13 cellular contexts compared by ENCODE assay signal in genomic region chr15:32345978-32346595, GRCh38. TPM values are rescaled to one million over a fixed set of nuclear protein-coding genes. Genes with fewer than 3 reads are reported as not detected.
DNase-seq lines count a peak whose midpoint lies in the region; ATAC-seq, FAIRE-seq and TF ChIP-seq lines count a peak whose summit lies in the region.
"Not testable (repeated sequence)": the region's sequence is repeated elsewhere in the genome, so short reads cannot be mapped to it uniquely, and the experiment has no call there.
"Had no signal": no experiment of that assay in that cellular context is flagged by ENCODE, and none has a peak within 500 bp of the region (broad histone marks: within the 10 kb centered on the region; RNA-seq: fewer than 3 reads in every experiment).

No MANE protein-coding gene starts in this region.

- not testable (repeated sequence) for TF ChIP-seq CTCF in activated CD8-positive, alpha-beta T cell treated with anti-CD3 and anti-CD28 coated beads for 36 hours (IDR thresholded peaks at IDR 0.05); kidney (IDR thresholded peaks at IDR 0.05; ENCODE audit: borderline replicate concordance, extremely low read depth, insufficient read depth)

- CTCF ChIA-PET in activated CD8-positive, alpha-beta T cell treated with anti-CD3 and anti-CD28 coated beads for 36 hours (lab: Charles Lee) = not testable (repeated sequence)

- H3K27me3 Mint-ChIP-seq in activated CD8-positive, alpha-beta T cell treated with anti-CD3 and anti-CD28 coated beads for 36 hours; naive thymus-derived CD8-positive, alpha-beta T cell; stimulated activated naive CD8-positive, alpha-beta T cell treated with anti-CD3 and anti-CD28 coated beads, Interleukin-15, amount 100 ng/mL, for 72 hours: not testable (repeated sequence)

- H3K36me3 Mint-ChIP-seq in activated CD8-positive, alpha-beta T cell treated with anti-CD3 and anti-CD28 coated beads for 36 hours (ENCODE audit: low read depth); activated naive CD4-positive, alpha-beta T cell treated with anti-CD3 and anti-CD28 coated beads, Interleukin-2, amount 50 U/mL, for 72 hours; naive thymus-derived CD8-positive, alpha-beta T cell: not testable (repeated sequence)

- DNase-seq in activated CD8-positive, alpha-beta T cell treated with anti-CD3 and anti-CD28 coated beads for 36 hours; activated naive CD4-positive, alpha-beta T cell treated with anti-CD3 and anti-CD28 coated beads, Interleukin-2, amount 50 U/mL, for 72 hours (ENCODE audit: low spot score in 2 of 2); naive thymus-derived CD8-positive, alpha-beta T cell; stimulated activated naive CD8-positive, alpha-beta T cell treated with anti-CD3 and anti-CD28 coated beads, Interleukin-15, amount 100 ng/mL, for 72 hours: not testable (repeated sequence)
- DNase-seq in kidney (peak; percentile 29), posterior vena cava (ENCODE audit: low spot score) (peak; percentile 37)

- H3K4me3 Mint-ChIP-seq in activated CD8-positive, alpha-beta T cell treated with anti-CD3 and anti-CD28 coated beads for 36 hours = not testable (repeated sequence)
- H3K4me3 Mint-ChIP-seq in naive thymus-derived CD8-positive, alpha-beta T cell = peak overlapping the region in 3 of 10 donors; percentile 19 to 56 (median 45)
- H3K4me3 Mint-ChIP-seq in stimulated activated naive CD8-positive, alpha-beta T cell treated with anti-CD3 and anti-CD28 coated beads, Interleukin-15, amount 100 ng/mL, for 72 hours = peak overlapping the region in 1 of 2 donors; percentile 46

- not testable (repeated sequence) for FAIRE-seq in kidney (lab: Jason Lieb, UNC)

- H3K4me1 ChIP-seq in BLaER1; kidney (ENCODE audit: control insufficient read depth in 1 of 2, insufficient read depth in 1 of 2, low read depth in 1 of 2, low read length in 2 of 2): not testable (repeated sequence)

- not testable (repeated sequence) for H4K20me1 ChIP-seq in BLaER1

- H3K36me3 ChIP-seq in BLaER1; kidney (ENCODE audit: control insufficient read depth in 1 of 2, insufficient read depth in 2 of 2, low read length in 2 of 2): not testable (repeated sequence)

- not testable (repeated sequence) for H3K27ac ChIP-seq in BLaER1; kidney (ENCODE audit: low read depth in 2 of 2, low read length in 2 of 2)

- ATAC-seq in SK-N-SH treated with all-trans-retinoic acid at 6 μM for 48 hours = peak; percentile 13
- ATAC-seq in activated CD8-positive, alpha-beta T cell treated with anti-CD3 and anti-CD28 coated beads for 36 hours = peak; percentile 68
- ATAC-seq in activated naive CD4-positive, alpha-beta T cell treated with anti-CD3 and anti-CD28 coated beads, Interleukin-2, amount 50 U/mL, for 72 hours = peak; percentile 55 to 59
- peak; percentile 75 to 81 for ATAC-seq in naive thymus-derived CD8-positive, alpha-beta T cell
- peak; percentile 77 for ATAC-seq in stimulated activated naive CD8-positive, alpha-beta T cell treated with anti-CD3 and anti-CD28 coated beads, Interleukin-15, amount 100 ng/mL, for 72 hours

- H3K27me3 ChIP-seq in BLaER1 = peaks cover 21% of the 10 kb centered on the region

- POLR2A ChIA-PET in activated CD8-positive, alpha-beta T cell treated with anti-CD3 and anti-CD28 coated beads for 36 hours (lab: Charles Lee); naive thymus-derived CD8-positive, alpha-beta T cell (lab: Charles Lee): not testable (repeated sequence)

- intact Hi-C loops in activated CD8-positive, alpha-beta T cell treated with anti-CD3 and anti-CD28 coated beads for 36 hours (cut with micrococcal nuclease); kidney (cut with DNase I); posterior vena cava (cut with DNase I): not testable (repeated sequence)

- H3K9ac ChIP-seq in BLaER1; kidney (ENCODE audit: low read length in 2 of 2): not testable (repeated sequence)

- H3K4me3 ChIP-seq in BLaER1; kidney (ENCODE audit: low read length in 2 of 2): not testable (repeated sequence)

- H3K9me3 Mint-ChIP-seq in activated CD8-positive, alpha-beta T cell treated with anti-CD3 and anti-CD28 coated beads for 36 hours; activated naive CD4-positive, alpha-beta T cell treated with anti-CD3 and anti-CD28 coated beads, Interleukin-2, amount 50 U/mL, for 72 hours; naive thymus-derived CD8-positive, alpha-beta T cell; stimulated activated naive CD8-positive, alpha-beta T cell treated with anti-CD3 and anti-CD28 coated beads, Interleukin-15, amount 100 ng/mL, for 72 hours: not testable (repeated sequence)

- H3K4me1 Mint-ChIP-seq in activated CD8-positive, alpha-beta T cell treated with anti-CD3 and anti-CD28 coated beads for 36 hours (ENCODE audit: low read depth); naive thymus-derived CD8-positive, alpha-beta T cell; stimulated activated naive CD8-positive, alpha-beta T cell treated with anti-CD3 and anti-CD28 coated beads, Interleukin-15, amount 100 ng/mL, for 72 hours: not testable (repeated sequence)

- H3K27ac Mint-ChIP-seq in activated CD8-positive, alpha-beta T cell treated with anti-CD3 and anti-CD28 coated beads for 36 hours; activated naive CD4-positive, alpha-beta T cell treated with anti-CD3 and anti-CD28 coated beads, Interleukin-2, amount 50 U/mL, for 72 hours; naive thymus-derived CD8-positive, alpha-beta T cell; stimulated activated naive CD8-positive, alpha-beta T cell treated with anti-CD3 and anti-CD28 coated beads, Interleukin-15, amount 100 ng/mL, for 72 hours: not testable (repeated sequence)

- not testable (repeated sequence) for H3K9me3 ChIP-seq in BLaER1; kidney (ENCODE audit: control insufficient read depth in 1 of 2, low read length in 2 of 2)

- peak overlapping the region; percentile 53 for H3K4me2 ChIP-seq in BLaER1

RNA-seq across cellular contexts. Expression of gene GOLGA8K, which starts 57.0 kb away (rescaled TPM):
- under 1 TPM; 0.29 to 0.49 TPM for total RNA-seq in activated CD8-positive, alpha-beta T cell treated with anti-CD3 and anti-CD28 coated beads for 36 hours
- total RNA-seq in activated naive CD4-positive, alpha-beta T cell treated with anti-CD3 and anti-CD28 coated beads, Interleukin-2, amount 50 U/mL, for 72 hours = under 1 TPM; 0.55 to 0.88 TPM
- total RNA-seq in kidney = 1.6 TPM
- not detected for polyA plus RNA-seq in kidney (ENCODE audit: insufficient read depth, low read depth, low replicate concordance)
- total RNA-seq in naive thymus-derived CD8-positive, alpha-beta T cell = 1 to 10 TPM in 1 of 2 experiments, under 1 TPM in 1; 0.49 to 1.9 TPM
- polyA plus RNA-seq in naive thymus-derived CD8-positive, alpha-beta T cell = not detected
- total RNA-seq in posterior vena cava = 1 to 10 TPM; 1.2 to 3.2 TPM
- total RNA-seq: A172, Calu3, MCF 10A, OCI-LY7 had no signal
- polyA plus RNA-seq: AG04450 had no signal

Comparison
In these comparisons a context has a peak if more than half of its experiments do, and no peak if none do; other contexts are left out.
1. ATAC-seq: peak in every context shown above with its lines; median percentile 78 in naive thymus-derived CD8-positive, alpha-beta T cell; 77 in stimulated activated naive CD8-positive, alpha-beta T cell treated with anti-CD3 and anti-CD28 coated beads, Interleukin-15, amount 100 ng/mL, for 72 hours; 68 in activated CD8-positive, alpha-beta T cell treated with anti-CD3 and anti-CD28 coated beads for 36 hours; 57 in activated naive CD4-positive, alpha-beta T cell treated with anti-CD3 and anti-CD28 coated beads, Interleukin-2, amount 50 U/mL, for 72 hours; 13 in SK-N-SH treated with all-trans-retinoic acid at 6 μM for 48 hours.